ENCODE assay signal across 16 cellular contexts in the genomic region with DNA sequence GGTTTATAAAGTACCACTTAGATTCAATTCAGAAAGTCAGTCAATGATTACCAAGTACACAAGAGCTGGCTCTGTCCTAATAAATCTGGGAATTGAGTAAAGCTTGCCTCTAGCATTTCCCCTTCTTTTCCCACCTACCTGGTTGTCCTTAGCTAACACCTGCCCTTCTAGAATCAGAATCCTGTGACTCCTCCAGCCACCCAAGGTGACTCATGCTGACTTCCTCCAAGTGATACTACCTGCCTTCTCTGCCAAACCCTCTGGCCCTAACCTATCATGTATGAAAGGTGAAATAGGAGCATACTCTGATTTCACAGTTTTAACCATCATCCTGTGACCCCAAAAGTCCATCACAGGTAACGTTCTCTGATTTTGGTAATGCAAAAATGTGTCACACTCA.
A peak's percentile ranks its signal among the peaks of the same experiment; 100 is the strongest.
DNase-seq lines count a peak whose midpoint lies in the region; ATAC-seq, FAIRE-seq and TF ChIP-seq lines count a peak whose summit lies in the region.
"Had no signal": no experiment of that assay in that cellular context is flagged by ENCODE, and none has a peak within 500 bp of the region (broad histone marks: within the 10 kb centered on the region; RNA-seq: fewer than 3 reads in every experiment).

No MANE protein-coding gene starts in this region.

- H3K36me3 Mint-ChIP-seq in astrocyte (ENCODE audit: low read depth, unreplicated experiment): no peaks in the 10 kb centered on the region
- peaks cover 2% of the 10 kb centered on the region for H3K36me3 Mint-ChIP-seq in activated CD4-positive, alpha-beta memory T cell treated with anti-CD3 and anti-CD28 coated beads for 36 hours

- H3K27me3 ChIP-seq in astrocyte (ENCODE audit: insufficient read depth, low read length) (no peaks in the 10 kb centered on the region), keratinocyte (ENCODE audit: control insufficient read depth, extremely low read depth, insufficient read depth, low read length) (no peaks in the 10 kb centered on the region)
- H3K27me3 ChIP-seq: BLaER1 treated with 17β-estradiol and CSF1 and Interleukin-3, amounts not matched to agents 10 nM and 100 nM; ovary; SJCRH30 had no signal

- H3K9ac ChIP-seq in astrocyte (ENCODE audit: low read length) (no peak overlapping the region), keratinocyte (ENCODE audit: control insufficient read depth, extremely low read depth, insufficient read depth, low read length) (no peak overlapping the region)
- H3K9ac ChIP-seq: BLaER1 treated with 17β-estradiol and CSF1 and Interleukin-3, amounts not matched to agents 10 nM and 100 nM had no signal

- H3K4me3 Mint-ChIP-seq in astrocyte (ENCODE audit: unreplicated experiment): no peak overlapping the region
- no peak overlapping the region for H3K4me3 Mint-ChIP-seq in activated CD4-positive, alpha-beta memory T cell treated with anti-CD3 and anti-CD28 coated beads for 36 hours
- H3K4me3 Mint-ChIP-seq: activated CD8-positive, alpha-beta memory T cell treated with anti-CD3 and anti-CD28 coated beads, Interleukin-2, amount 10 ng/mL, durations not matched to agents 7 days and 5 days; HFFc6 had no signal

- no peaks in the 10 kb centered on the region for H3K9me3 ChIP-seq in astrocyte (ENCODE audit: insufficient read depth, low read depth, low read length)
- no peaks in the 10 kb centered on the region for H3K9me3 ChIP-seq in keratinocyte (ENCODE audit: control insufficient read depth, low read depth, low read length)
- H3K9me3 ChIP-seq: BLaER1 treated with 17β-estradiol and CSF1 and Interleukin-3, amounts not matched to agents 10 nM and 100 nM; ovary; SJCRH30 had no signal

- H3K4me2 ChIP-seq in astrocyte (ENCODE audit: low read length) (no peak overlapping the region), keratinocyte (ENCODE audit: control insufficient read depth, extremely low read depth, insufficient read depth, low read depth, low read length) (no peak overlapping the region)
- H3K4me2 ChIP-seq: BLaER1 treated with 17β-estradiol and CSF1 and Interleukin-3, amounts not matched to agents 10 nM and 100 nM had no signal

- H3K4me3 ChIP-seq in astrocyte (ENCODE audit: insufficient read depth, low read depth, low read length): no peak overlapping the region
- H3K4me3 ChIP-seq in keratinocyte (ENCODE audit: control insufficient read depth in 2 of 3, extremely low read depth in 1 of 3, insufficient read depth in 2 of 3, low read depth in 1 of 3, low read length in 3 of 3): no peak overlapping the region
- H3K4me3 ChIP-seq: BLaER1 treated with 17β-estradiol and CSF1 and Interleukin-3, amounts not matched to agents 10 nM and 100 nM; ovary; SJCRH30 had no signal

- DNase-seq in astrocyte (ENCODE audit: low read depth) (no peak), keratinocyte (ENCODE audit: low read depth, low spot score) (no peak), renal cortical epithelial cell (ENCODE audit: low read depth) (peak; percentile 93), GM10266 (ENCODE audit: extremely low spot score) (no peak), NOMO-1 treated with dmso at 0.1 percent for 144 hours (lab: John Stamatoyannopoulos, UW; ENCODE audit: unreplicated experiment) (no peak)
- DNase-seq in activated CD4-positive, alpha-beta memory T cell treated with anti-CD3 and anti-CD28 coated beads for 36 hours: no peak
- DNase-seq: activated CD8-positive, alpha-beta memory T cell treated with anti-CD3 and anti-CD28 coated beads, Interleukin-2, amount 10 ng/mL, durations not matched to agents 7 days and 5 days; DMS79 treated with DMSO at 0.1 percent for 48 hours; HFFc6; NCI-H2171; ovary; stimulated activated CD4-positive, alpha-beta T cell treated with anti-CD3 and anti-CD28 coated beads, Interleukin-4, amount 100 ng/mL, for 4 hours had no signal

- POLR2A ChIA-PET in activated CD4-positive, alpha-beta memory T cell treated with anti-CD3 and anti-CD28 coated beads for 36 hours (lab: Charles Lee): no interaction called here

- dilution Hi-C loops in keratinocyte (cut with MboI; ENCODE audit: extremely low pct_ligation_motif_present, low sequenced_read_pairs): no loop called here

- FAIRE-seq in astrocyte (lab: Jason Lieb, UNC) (peak; percentile 32), keratinocyte (lab: Jason Lieb, UNC) (peak; percentile 79)

- H3K27ac Mint-ChIP-seq in astrocyte (ENCODE audit: unreplicated experiment): no peak overlapping the region
- no peak overlapping the region for H3K27ac Mint-ChIP-seq in activated CD4-positive, alpha-beta memory T cell treated with anti-CD3 and anti-CD28 coated beads for 36 hours
- H3K27ac Mint-ChIP-seq: activated CD8-positive, alpha-beta memory T cell treated with anti-CD3 and anti-CD28 coated beads, Interleukin-2, amount 10 ng/mL, durations not matched to agents 7 days and 5 days; HFFc6 had no signal

- intact Hi-C loops in activated CD4-positive, alpha-beta memory T cell treated with anti-CD3 and anti-CD28 coated beads for 36 hours (cut with micrococcal nuclease): no loop called here

- no peaks in the 10 kb centered on the region for H3K4me1 ChIP-seq in astrocyte (ENCODE audit: insufficient read depth, low read length)
- peaks cover 33% of the 10 kb centered on the region for H3K4me1 ChIP-seq in keratinocyte (ENCODE audit: control insufficient read depth, extremely low read depth, insufficient read depth, low read length)

- H3K27me3 Mint-ChIP-seq in astrocyte (ENCODE audit: low read depth, unreplicated experiment): no peaks in the 10 kb centered on the region
- no peaks in the 10 kb centered on the region for H3K27me3 Mint-ChIP-seq in activated CD4-positive, alpha-beta memory T cell treated with anti-CD3 and anti-CD28 coated beads for 36 hours
- H3K27me3 Mint-ChIP-seq: activated CD8-positive, alpha-beta memory T cell treated with anti-CD3 and anti-CD28 coated beads, Interleukin-2, amount 10 ng/mL, durations not matched to agents 7 days and 5 days had no signal

- H3K27ac ChIP-seq in astrocyte (ENCODE audit: low read depth, low read length) (no peak overlapping the region), keratinocyte (ENCODE audit: control insufficient read depth, insufficient read depth, low read length) (peak overlapping the region; percentile 6)
- H3K27ac ChIP-seq: BLaER1 treated with 17β-estradiol and CSF1 and Interleukin-3, amounts not matched to agents 10 nM and 100 nM; ovary; SJCRH30 had no signal

- H3K79me2 ChIP-seq in astrocyte (ENCODE audit: insufficient read depth, low read length) (no peaks in the 10 kb centered on the region), keratinocyte (ENCODE audit: control insufficient read depth, insufficient read depth, low read length) (no peaks in the 10 kb centered on the region)

- H3K9me1 ChIP-seq in keratinocyte (ENCODE audit: control insufficient read depth, extremely low read depth, insufficient read depth, low read length): no peaks in the 10 kb centered on the region

- CTCF ChIA-PET in activated CD4-positive, alpha-beta memory T cell treated with anti-CD3 and anti-CD28 coated beads for 36 hours (lab: Charles Lee): no interaction called here

- H3K36me3 ChIP-seq in astrocyte (ENCODE audit: insufficient read depth, low read length) (no peaks in the 10 kb centered on the region), keratinocyte (ENCODE audit: control insufficient read depth in 2 of 2, extremely low read depth in 1 of 2, insufficient read depth in 2 of 2, low read length in 2 of 2) (no peaks in the 10 kb centered on the region)
- H3K36me3 ChIP-seq: ovary had no signal

- H4K20me1 ChIP-seq in astrocyte (ENCODE audit: insufficient read depth, low read length): no peaks in the 10 kb centered on the region
- H4K20me1 ChIP-seq in keratinocyte (ENCODE audit: control insufficient read depth, extremely low read depth, insufficient read depth, low read length): no peaks in the 10 kb centered on the region
- H4K20me1 ChIP-seq: BLaER1 treated with 17β-estradiol and CSF1 and Interleukin-3, amounts not matched to agents 10 nM and 100 nM had no signal

- ATAC-seq in HG02885 (IDR thresholded peaks at IDR 0.05; ENCODE audit: poor library complexity, unreplicated experiment): peak; percentile 56
- ATAC-seq: activated CD4-positive, CD25-positive, alpha-beta regulatory T cell treated with anti-CD3 and anti-CD28 coated beads, Interleukin-2, amount 50 U/mL, for 24 hours; activated CD8-positive, alpha-beta memory T cell treated with anti-CD3 and anti-CD28 coated beads, Interleukin-2, amount 10 ng/mL, durations not matched to agents 7 days and 5 days had no signal

- H3K4me1 Mint-ChIP-seq in astrocyte (ENCODE audit: low read depth, unreplicated experiment): no peaks in the 10 kb centered on the region
- no peaks in the 10 kb centered on the region for H3K4me1 Mint-ChIP-seq in activated CD4-positive, alpha-beta memory T cell treated with anti-CD3 and anti-CD28 coated beads for 36 hours (ENCODE audit: low read depth)
- H3K4me1 Mint-ChIP-seq: activated CD8-positive, alpha-beta memory T cell treated with anti-CD3 and anti-CD28 coated beads, Interleukin-2, amount 10 ng/mL, durations not matched to agents 7 days and 5 days had no signal

- no peaks in the 10 kb centered on the region for H3K9me3 Mint-ChIP-seq in astrocyte (ENCODE audit: unreplicated experiment)
- no peaks in the 10 kb centered on the region for H3K9me3 Mint-ChIP-seq in activated CD4-positive, alpha-beta memory T cell treated with anti-CD3 and anti-CD28 coated beads for 36 hours
- H3K9me3 Mint-ChIP-seq: HFFc6 had no signal

- H2AFZ ChIP-seq in astrocyte (ENCODE audit: low read depth, low read length): no peak overlapping the region
- H2AFZ ChIP-seq in keratinocyte (ENCODE audit: control insufficient read depth, low read length): no peak overlapping the region

- TF ChIP-seq CTCF in astrocyte (IDR thresholded peaks at IDR 0.05; ENCODE audit: insufficient read depth, low read depth, low read length) (no peak), keratinocyte (optimal IDR thresholded peaks at IDR 0.05 in 1 of 3, IDR thresholded peaks at IDR 0.05 in 1 of 3, conservative IDR thresholded peaks at IDR 0.05 in 1 of 3; ENCODE audit: extremely low read depth in 1 of 3, insufficient read depth in 2 of 3, low read length in 3 of 3) (no peak), GM10266 (IDR thresholded peaks at IDR 0.05; ENCODE audit: control insufficient read depth, insufficient read depth, low read depth, missing control alignments) (no peak)
